ENCODE assay signal across 14 cellular contexts in the genomic region with DNA sequence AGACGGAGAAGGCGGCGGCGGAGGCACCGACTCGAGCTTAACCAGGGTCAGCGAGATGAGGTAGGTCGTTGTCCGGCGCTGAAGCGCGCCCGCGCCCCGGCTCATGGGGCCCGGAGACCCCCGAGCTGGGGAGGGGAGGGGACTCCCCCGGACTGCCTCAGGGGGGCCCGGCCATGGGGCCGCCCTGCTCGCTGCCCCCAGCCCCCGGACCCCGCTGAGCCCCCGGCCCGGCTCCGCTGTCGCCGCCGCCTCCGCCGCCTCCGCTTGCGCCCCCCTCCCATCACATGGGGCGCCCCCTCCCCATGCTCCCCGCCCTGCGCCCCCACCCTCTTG. TPM values are rescaled to one million over a fixed set of nuclear protein-coding genes. Genes with fewer than 3 reads are reported as not detected.
DNase-seq lines count a peak whose midpoint lies in the region; ATAC-seq and TF ChIP-seq lines count a peak whose summit lies in the region.
"Had no signal": no experiment of that assay in that cellular context is flagged by ENCODE, and none has a peak within 500 bp of the region (broad histone marks: within the 10 kb centered on the region; RNA-seq: fewer than 3 reads in every experiment).

No MANE protein-coding gene starts in this region.

- no peaks in the 10 kb centered on the region for H3K36me3 Mint-ChIP-seq in neural progenitor cell

- no peak overlapping the region for H2AFZ ChIP-seq in neural progenitor cell (replicated peaks)

- no peak for TF ChIP-seq CTCF in heart right ventricle (IDR thresholded peaks at IDR 0.05)
- TF ChIP-seq CTCF in esophagus muscularis mucosa (IDR thresholded peaks at IDR 0.05) = no peak
- TF ChIP-seq CTCF in neural progenitor cell (IDR thresholded peaks at IDR 0.05) = no peak
- TF ChIP-seq CTCF in vagina (IDR thresholded peaks at IDR 0.05) = no peak

- intact Hi-C loops in heart right ventricle (cut with DNase I) = no loop called here
- intact Hi-C loops in cardiac septum (cut with DNase I) = no loop called here
- intact Hi-C loops in esophagus muscularis mucosa (cut with DNase I) = no loop called here
- intact Hi-C loops in vagina (cut with DNase I) = no loop called here

- H3K4me3 Mint-ChIP-seq in neural progenitor cell = peak overlapping the region; percentile 60
- H3K4me3 Mint-ChIP-seq: activated CD8-positive, alpha-beta memory T cell treated with anti-CD3 and anti-CD28 coated beads, Interleukin-2, amount 10 ng/mL, durations not matched to agents 7 days and 5 days; activated naive CD8-positive, alpha-beta T cell treated with anti-CD3 and anti-CD28 coated beads, Interleukin-2, amount 10 ng/mL, durations not matched to agents 7 days and 5 days; immature natural killer cell; stimulated activated naive B cell treated with anti-CD40 and anti-IgM and Interleukin-4, amounts not matched to agents 10 μg/mL and 1 μg/mL and 100 μg/mL, for 72 hours had no signal

- TF ChIP-seq POLR2A in esophagus muscularis mucosa (IDR thresholded peaks at IDR 0.05; ENCODE audit: low read depth) (no peak), vagina (IDR thresholded peaks at IDR 0.05) (no peak)

- H3K9me3 Mint-ChIP-seq in neural progenitor cell = no peaks in the 10 kb centered on the region
- H3K9me3 Mint-ChIP-seq: activated naive CD8-positive, alpha-beta T cell treated with anti-CD3 and anti-CD28 coated beads, Interleukin-2, amount 10 ng/mL, durations not matched to agents 7 days and 5 days; immature natural killer cell; stimulated activated naive B cell treated with anti-CD40 and anti-IgM and Interleukin-4, amounts not matched to agents 10 μg/mL and 1 μg/mL and 100 μg/mL, for 72 hours had no signal

- H3K4me3 ChIP-seq in heart right ventricle (peak overlapping the region; percentile 25 to 56 (median 50)), esophagus muscularis mucosa (peak overlapping the region; percentile 40 to 59 (median 48)), neural progenitor cell (peak overlapping the region; percentile 80), vagina (peak overlapping the region; percentile 1 to 47)

- H3K9me3 ChIP-seq in heart right ventricle = no peaks in the 10 kb centered on the region
- no peaks in the 10 kb centered on the region for H3K9me3 ChIP-seq in esophagus muscularis mucosa
- no peaks in the 10 kb centered on the region for H3K9me3 ChIP-seq in neural progenitor cell (ENCODE audit: low read depth)
- H3K9me3 ChIP-seq in vagina = no peaks in the 10 kb centered on the region

- H3K27ac ChIP-seq in heart right ventricle (peak overlapping the region; percentile 7 to 77 (median 47)), esophagus muscularis mucosa (replicated peaks in 1 of 4) (peak overlapping the region in 1 of 4 donors; percentile 18), neural progenitor cell (no peak overlapping the region), vagina (no peak overlapping the region)

- no peak for ATAC-seq in heart right ventricle
- no peak for ATAC-seq in HG03354 (IDR thresholded peaks at IDR 0.05; ENCODE audit: poor library complexity, severe bottlenecking, unreplicated experiment)
- ATAC-seq in GM19351 (IDR thresholded peaks at IDR 0.05; ENCODE audit: unreplicated experiment) = no peak
- ATAC-seq: activated CD8-positive, alpha-beta memory T cell treated with anti-CD3 and anti-CD28 coated beads, Interleukin-2, amount 10 ng/mL, durations not matched to agents 7 days and 5 days; stimulated activated naive B cell treated with anti-CD40 and anti-IgM and Interleukin-4, amounts not matched to agents 10 μg/mL and 1 μg/mL and 100 μg/mL, for 72 hours had no signal

- peaks cover 39% of the 10 kb centered on the region for H4K20me1 ChIP-seq in neural progenitor cell (ENCODE audit: low read depth)

- peaks cover 19 to 66% (median 34%) of the 10 kb centered on the region in 9 donors for H3K4me1 ChIP-seq in heart right ventricle
- peaks cover 38 to 43% (median 40%) of the 10 kb centered on the region in 4 donors for H3K4me1 ChIP-seq in esophagus muscularis mucosa
- H3K4me1 ChIP-seq in neural progenitor cell = peaks cover 24% of the 10 kb centered on the region
- peaks cover 36% of the 10 kb centered on the region for H3K4me1 ChIP-seq in vagina

- no peak for DNase-seq in heart right ventricle
- no peak for DNase-seq in cardiac septum (ENCODE audit: low spot score)
- DNase-seq in esophagus muscularis mucosa (ENCODE audit: extremely low spot score) = no peak
- DNase-seq in neural progenitor cell (ENCODE audit: low spot score) = no peak
- DNase-seq in vagina (ENCODE audit: extremely low spot score in 2 of 2) = no peak
- DNase-seq in SKM-1 (lab: John Stamatoyannopoulos, UW; ENCODE audit: unreplicated experiment) = no peak
- DNase-seq: activated CD8-positive, alpha-beta memory T cell treated with anti-CD3 and anti-CD28 coated beads, Interleukin-2, amount 10 ng/mL, durations not matched to agents 7 days and 5 days; activated naive CD8-positive, alpha-beta T cell treated with anti-CD3 and anti-CD28 coated beads, Interleukin-2, amount 10 ng/mL, durations not matched to agents 7 days and 5 days; effector CD8-positive, alpha-beta T cell; immature natural killer cell; stimulated activated naive B cell treated with anti-CD40 and anti-IgM and Interleukin-4, amounts not matched to agents 10 μg/mL and 1 μg/mL and 100 μg/mL, for 72 hours; T-helper 2 cell had no signal

- peak overlapping the region; percentile 98 for H3K4me2 ChIP-seq in neural progenitor cell

- H3K27ac Mint-ChIP-seq in neural progenitor cell = no peak overlapping the region
- H3K27ac Mint-ChIP-seq: activated CD8-positive, alpha-beta memory T cell treated with anti-CD3 and anti-CD28 coated beads, Interleukin-2, amount 10 ng/mL, durations not matched to agents 7 days and 5 days; activated naive CD8-positive, alpha-beta T cell treated with anti-CD3 and anti-CD28 coated beads, Interleukin-2, amount 10 ng/mL, durations not matched to agents 7 days and 5 days; stimulated activated naive B cell treated with anti-CD40 and anti-IgM and Interleukin-4, amounts not matched to agents 10 μg/mL and 1 μg/mL and 100 μg/mL, for 72 hours had no signal

- no peak for TF ChIP-seq EP300 in esophagus muscularis mucosa (IDR thresholded peaks at IDR 0.05)

- H3F3A ChIP-seq in neural progenitor cell (ENCODE audit: low read depth) = peaks cover 32% of the 10 kb centered on the region

- H3K79me2 ChIP-seq in neural progenitor cell (ENCODE audit: low read depth) = no peaks in the 10 kb centered on the region

- H3K4me1 Mint-ChIP-seq in neural progenitor cell = peaks cover 49% of the 10 kb centered on the region

- H3K36me3 ChIP-seq in heart right ventricle (peaks cover 0 to 29% (median 0%) of the 10 kb centered on the region in 9 donors), esophagus muscularis mucosa (no peaks in the 10 kb centered on the region), neural progenitor cell (no peaks in the 10 kb centered on the region), vagina (no peaks in the 10 kb centered on the region)

- H3K9ac ChIP-seq in neural progenitor cell = no peak overlapping the region

- H3K27me3 Mint-ChIP-seq in neural progenitor cell (ENCODE audit: insufficient read depth, low read depth) = peaks cover 38% of the 10 kb centered on the region
- H3K27me3 Mint-ChIP-seq: activated CD8-positive, alpha-beta memory T cell treated with anti-CD3 and anti-CD28 coated beads, Interleukin-2, amount 10 ng/mL, durations not matched to agents 7 days and 5 days; activated naive CD8-positive, alpha-beta T cell treated with anti-CD3 and anti-CD28 coated beads, Interleukin-2, amount 10 ng/mL, durations not matched to agents 7 days and 5 days; stimulated activated naive B cell treated with anti-CD40 and anti-IgM and Interleukin-4, amounts not matched to agents 10 μg/mL and 1 μg/mL and 100 μg/mL, for 72 hours had no signal

- WGBS in heart right ventricle, 2 donors = 0 to 15% methylated on average over 15 to 36 of the region's 36 CpGs
- 38% methylated on average over 4 of the region's 36 CpGs for WGBS in esophagus muscularis mucosa

- H3K27me3 ChIP-seq in heart right ventricle (peaks cover 13 to 80% (median 69%) of the 10 kb centered on the region in 7 donors), esophagus muscularis mucosa (peaks cover 16 to 92% (median 57%) of the 10 kb centered on the region in 4 donors), neural progenitor cell (peaks cover 100% of the 10 kb centered on the region), vagina (peaks cover 6% of the 10 kb centered on the region)

RNA-seq across cellular contexts. Expression of a gene that starts 0.4 kb away (rescaled TPM):
- total RNA-seq in heart right ventricle = 10 to 100 TPM in 2 of 10 donors, 1 to 10 TPM in 8; 3.4 to 13.1 (median 6.6) TPM
- polyA plus RNA-seq in heart right ventricle = 10 to 100 TPM in 1 of 2 donors, 1 to 10 TPM in 1; 5.3 to 17.3 TPM
- total RNA-seq in cardiac septum = 6.1 TPM
- 10 to 100 TPM in 1 of 4 donors, 1 to 10 TPM in 3; 2.5 to 11.2 (median 3.6) TPM for total RNA-seq in esophagus muscularis mucosa
- 1.7 and 2.7 TPM in 2 replicates for total RNA-seq in neural progenitor cell (ENCODE audit: low replicate concordance)
- 1.5 TPM for total RNA-seq in vagina

RNA-seq across cellular contexts. Expression of a gene that starts 6.7 kb away (rescaled TPM):
- total RNA-seq in heart right ventricle = 10 to 100 TPM; 21.1 to 37.4 (median 26.9) TPM
- 10 to 100 TPM; 29.8 to 36.6 TPM for polyA plus RNA-seq in heart right ventricle
- total RNA-seq in cardiac septum = 25.1 TPM
- total RNA-seq in esophagus muscularis mucosa = 10 to 100 TPM; 34.3 to 45.1 (median 42.1) TPM
- total RNA-seq in neural progenitor cell (ENCODE audit: low replicate concordance) = 57.6 and 61.3 TPM in 2 replicates
- 67.0 TPM for total RNA-seq in vagina

RNA-seq across cellular contexts. Expression of a gene that starts 14.0 kb away (rescaled TPM):
- 10 to 100 TPM; 37.0 to 74.0 (median 52.0) TPM for total RNA-seq in heart right ventricle
- polyA plus RNA-seq in heart right ventricle = 10 to 100 TPM; 21.7 to 61.7 TPM
- total RNA-seq in cardiac septum = 46.3 TPM
- 10 to 100 TPM; 43.6 to 85.7 (median 71.3) TPM for total RNA-seq in esophagus muscularis mucosa
- 169 and 348 TPM in 2 replicates for total RNA-seq in neural progenitor cell (ENCODE audit: low replicate concordance)
- 102 TPM for total RNA-seq in vagina

RNA-seq across cellular contexts. Expression of a gene that starts 16.8 kb away (rescaled TPM):
- total RNA-seq in heart right ventricle (10 to 100 TPM; 11.2 to 15.0 (median 13.3) TPM), cardiac septum (13.1 TPM), esophagus muscularis mucosa (10 to 100 TPM in 2 of 4 donors, 1 to 10 TPM in 2; 5.6 to 16.9 (median 10.7) TPM), neural progenitor cell (ENCODE audit: low replicate concordance) (8.1 and 11.9 TPM in 2 replicates), vagina (8.3 TPM)
- polyA plus RNA-seq in heart right ventricle = 10 to 100 TPM; 14.5 to 20.7 TPM

RNA-seq across cellular contexts. Expression of a gene that starts 28.8 kb away (rescaled TPM):
- under 1 TPM in 2 of 10 donors, not detected in 8; 0.81 to 0.95 TPM for total RNA-seq in heart right ventricle
- under 1 TPM in 1 of 2 donors, not detected in 1; 0.14 TPM for polyA plus RNA-seq in heart right ventricle
- total RNA-seq in cardiac septum = 0.24 TPM
- total RNA-seq in esophagus muscularis mucosa = under 1 TPM in 2 of 4 donors, not detected in 2; 0.32 to 0.66 TPM
- total RNA-seq in neural progenitor cell (ENCODE audit: low replicate concordance) = 0.17 and 0.99 TPM in 2 replicates
- total RNA-seq in vagina = 1.7 TPM
- polyA plus RNA-seq: immature natural killer cell had no signal

Comparison
In these comparisons a context has a peak if more than half of its experiments do, and no peak if none do; other contexts are left out.
1. H3K27ac ChIP-seq: peak in heart right ventricle (10 of 10); none in neural progenitor cell (single experiment) and vagina (single experiment).
2. H3K4me3 ChIP-seq: peak in every context shown above with its lines; median percentile 80 in neural progenitor cell; 50 in heart right ventricle; 48 in esophagus muscularis mucosa; 24 in vagina.